15 cellular contexts compared by ENCODE assay signal in the genomic region with DNA sequence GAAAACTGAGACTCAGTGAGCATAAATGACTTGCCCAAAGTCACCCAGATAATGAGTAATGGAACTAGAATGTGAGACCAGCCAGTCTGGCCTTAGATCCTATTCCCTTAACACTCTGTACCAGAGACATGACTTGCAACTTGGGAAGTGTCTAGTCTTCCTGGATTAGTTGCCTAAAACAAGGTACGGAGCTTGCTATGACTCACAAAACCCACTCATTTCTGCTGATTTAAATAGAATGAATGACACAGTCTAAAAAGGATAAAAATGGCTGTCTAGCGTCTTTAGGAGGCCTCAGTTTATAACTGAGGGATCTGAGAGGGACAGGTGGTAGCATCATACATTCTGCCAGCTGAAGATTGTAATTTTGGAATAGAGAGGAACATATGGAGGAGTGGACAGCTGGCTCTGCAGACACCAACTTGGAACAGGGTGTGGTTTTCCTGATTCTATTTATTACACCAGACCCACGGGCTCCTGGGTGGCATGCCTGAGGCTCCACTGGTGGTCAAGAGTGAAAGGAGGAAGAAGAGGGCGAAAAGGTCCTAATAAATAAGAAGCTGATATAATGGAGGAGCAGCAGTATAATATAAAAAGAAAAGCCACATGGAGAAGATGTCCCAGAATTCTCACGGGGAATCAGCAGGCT.
DNase-seq lines count a peak whose midpoint lies in the region; TF ChIP-seq lines count a peak whose summit lies in the region.
"Had no signal": no experiment of that assay in that cellular context is flagged by ENCODE, and none has a peak within 500 bp of the region (broad histone marks: within the 10 kb centered on the region; RNA-seq: fewer than 3 reads in every experiment).

No MANE protein-coding gene starts in this region.

- no peak overlapping the region for H3K9ac ChIP-seq in mammary epithelial cell (ENCODE audit: insufficient read depth, low read length)
- H3K9ac ChIP-seq in mesenchymal stem cell (ENCODE audit: low read length) = no peak overlapping the region

- no peak overlapping the region for H3K4ac ChIP-seq in mesenchymal stem cell (ENCODE audit: low read depth in 1 of 2, low read length in 2 of 2)

- H2BK5ac ChIP-seq in mesenchymal stem cell (ENCODE audit: low read depth, low read length, poor library complexity, severe bottlenecking) = no peak overlapping the region

- H3K4me2 ChIP-seq in mammary epithelial cell (ENCODE audit: insufficient read depth, low read depth, low read length) (no peak overlapping the region), mesenchymal stem cell (ENCODE audit: low read length, poor library complexity, severe bottlenecking) (no peak overlapping the region)
- H3K4me2 ChIP-seq: A549 had no signal

- H4K8ac ChIP-seq in mesenchymal stem cell (ENCODE audit: low read length) = peak overlapping the region; percentile 32

- H2AFZ ChIP-seq in mammary epithelial cell (ENCODE audit: low read depth, low read length) = no peak overlapping the region
- no peak overlapping the region for H2AFZ ChIP-seq in mesenchymal stem cell (ENCODE audit: low read depth, low read length)

- no TSS peak for BruUV-seq in mammary epithelial cell (replicated peaks; lab: Mats Ljungman, UMichigan)

- H2BK12ac ChIP-seq in mesenchymal stem cell (ENCODE audit: low read length in 2 of 2) = peak overlapping the region in 1 of 2 experiments; percentile 69

- CTCF ChIA-PET in AG04450 (lab: Charles Lee) = interaction anchor here (1.0 to 1.2 kb wide), 2 partner anchors 64 to 74 kb away, joined by 3 to 4 read pairs; no protein-coding TSS in a partner anchor
- CTCF ChIA-PET in mammary epithelial cell (lab: Charles Lee; ENCODE audit: low non-redundant PET) = no interaction called here

- peak overlapping the region; percentile 83 for H2BK15ac ChIP-seq in mesenchymal stem cell (ENCODE audit: low read depth, poor library complexity, severe bottlenecking)

- H3K79me2 ChIP-seq in mammary epithelial cell (ENCODE audit: insufficient read depth, low read length) = no peaks in the 10 kb centered on the region

- no peaks in the 10 kb centered on the region for H4K20me1 ChIP-seq in mammary epithelial cell (ENCODE audit: insufficient read depth, low read length)

- H3K23ac ChIP-seq in mesenchymal stem cell (ENCODE audit: low read length in 2 of 2) = no peak overlapping the region

- H3K27ac ChIP-seq in AG04450 (ENCODE audit: low read depth, low read length) = peak overlapping the region; percentile 13
- H3K27ac ChIP-seq in mammary epithelial cell (ENCODE audit: insufficient read depth, low read depth, low read length) = no peak overlapping the region
- no peak overlapping the region for H3K27ac ChIP-seq in mesenchymal stem cell (ENCODE audit: low read length, poor library complexity, severe bottlenecking)
- H3K27ac ChIP-seq: A549, tibial nerve had no signal

- H3K18ac ChIP-seq in mesenchymal stem cell (ENCODE audit: low read depth in 1 of 2, low read length in 2 of 2) = peak overlapping the region in 1 of 2 experiments; percentile 77

- TF ChIP-seq CTCF in AG04450 (IDR thresholded peaks at IDR 0.05; ENCODE audit: low read depth, low read length) (no peak), mammary epithelial cell (conservative IDR thresholded peaks at IDR 0.05 in 1 of 2, IDR thresholded peaks at IDR 0.05 in 1 of 2; ENCODE audit: extremely low read depth in 1 of 2, insufficient read depth in 1 of 2, low read depth in 1 of 2, low read length in 2 of 2) (no peak)

- no peak overlapping the region for H2AK5ac ChIP-seq in mesenchymal stem cell (ENCODE audit: low read length, severe bottlenecking)

- POLR2A ChIA-PET in AG04450 (lab: Yijun Ruan, JAX) = no interaction called here

- H3K9me3 ChIP-seq in AG04450 (ENCODE audit: control insufficient read depth, insufficient read depth, low read length) (no peaks in the 10 kb centered on the region), mammary epithelial cell (replicated peaks; ENCODE audit: insufficient read depth, low read length) (no peaks in the 10 kb centered on the region), mesenchymal stem cell (ENCODE audit: control insufficient read depth, low read length) (peaks cover 3% of the 10 kb centered on the region)
- H3K9me3 ChIP-seq: A549, tibial nerve had no signal

- dilution Hi-C loops in mammary epithelial cell (cut with HindIII; ENCODE audit: low sequenced_read_pairs) = no loop called here

- H3K4me1 ChIP-seq in mammary epithelial cell (ENCODE audit: insufficient read depth, low read length) = peaks cover 33% of the 10 kb centered on the region
- no peaks in the 10 kb centered on the region for H3K4me1 ChIP-seq in mesenchymal stem cell (ENCODE audit: control insufficient read depth, insufficient read depth, low read depth, low read length)
- H3K4me1 ChIP-seq: A549 had no signal

- intact Hi-C loops in mammary epithelial cell (cut with micrococcal nuclease) = no loop called here

- H3K27me3 ChIP-seq in AG04450 (ENCODE audit: control insufficient read depth, insufficient read depth, low read length) = no peaks in the 10 kb centered on the region
- H3K27me3 ChIP-seq in mammary epithelial cell (ENCODE audit: insufficient read depth, low read length) = no peaks in the 10 kb centered on the region
- H3K27me3 ChIP-seq in mesenchymal stem cell (ENCODE audit: control insufficient read depth in 1 of 2, insufficient read depth in 1 of 2, low read length in 2 of 2) = no peaks in the 10 kb centered on the region
- H3K27me3 ChIP-seq: tibial nerve had no signal

- H4K91ac ChIP-seq in mesenchymal stem cell (ENCODE audit: low read length) = peak overlapping the region; percentile 18

- H3K4me3 ChIP-seq in AG04450 (ENCODE audit: low read depth, low read length) = no peak overlapping the region
- H3K4me3 ChIP-seq in mammary epithelial cell (replicated peaks in 1 of 3; ENCODE audit: insufficient read depth in 1 of 3, low read depth in 2 of 3, low read length in 3 of 3) = no peak overlapping the region
- H3K4me3 ChIP-seq in mesenchymal stem cell (ENCODE audit: insufficient read depth in 1 of 2, low read depth in 1 of 2, low read length in 2 of 2) = no peak overlapping the region
- H3K4me3 ChIP-seq: A549, tibial nerve had no signal

- H3K36me3 ChIP-seq in mammary epithelial cell (ENCODE audit: insufficient read depth, low read length) (peaks cover 3% of the 10 kb centered on the region), mesenchymal stem cell (ENCODE audit: control insufficient read depth in 1 of 2, insufficient read depth in 2 of 2, low read depth in 1 of 2, low read length in 2 of 2) (peaks cover 23 to 77% of the 10 kb centered on the region in 2 experiments)

- 63% methylated on average over 5 of the region's 5 CpGs for WGBS in mammary epithelial cell (ENCODE audit: low coverage, missing lambda C conversion rate)
- 67% methylated on average over 3 of the region's 5 CpGs for WGBS in mesenchymal stem cell

- H3K14ac ChIP-seq in mesenchymal stem cell (ENCODE audit: low read length in 2 of 2) = no peak overlapping the region

- in situ Hi-C loops in mammary epithelial cell (cut with MboI; ENCODE audit: low sequenced_read_pairs in 2 of 2) = no loop called here

- H2BK120ac ChIP-seq in mesenchymal stem cell (ENCODE audit: low read depth, low read length) = no peak overlapping the region

- H3K79me1 ChIP-seq in mesenchymal stem cell (replicated peaks; ENCODE audit: low read length, poor library complexity, severe bottlenecking) = no peaks in the 10 kb centered on the region

- DNase-seq in AG04450 (ENCODE audit: low read depth, low spot score) = no peak
- peak; percentile 83 for DNase-seq in LHCN-M2 (ENCODE audit: low read depth)
- DNase-seq in mammary epithelial cell = peak; percentile 48
- peak; percentile 86 for DNase-seq in mesenchymal stem cell
- no peak for DNase-seq in T1000 (lab: John Stamatoyannopoulos, UW)
- DNase-seq in NCI-H2227 treated with DMSO at 0.1 percent for 48 hours (lab: John Stamatoyannopoulos, UW) = no peak
- DNase-seq in NCI-H510A (lab: John Stamatoyannopoulos, UW) = no peak
- no peak for DNase-seq in GF-D8 (lab: John Stamatoyannopoulos, UW)
- DNase-seq: activated CD4-positive, alpha-beta T cell treated with anti-CD3 and anti-CD28 coated beads for 48 hours; endodermal cell; kidney; NCI-H1092; stimulated activated CD4-positive, alpha-beta T cell treated with anti-CD3 and anti-CD28 coated beads, Interleukin-4, amount 100 ng/mL, for 4 hours had no signal

Comparison
In these comparisons a context has a peak if more than half of its experiments do, and no peak if none do; other contexts are left out.
1. DNase-seq: peak in LHCN-M2 (single experiment), mammary epithelial cell (single experiment) and mesenchymal stem cell (single experiment); none in AG04450 (single experiment), T1000 (single experiment), NCI-H2227 treated with DMSO at 0.1 percent for 48 hours (single experiment), NCI-H510A (single experiment) and GF-D8 (single experiment).